ENCODE assay signal across 8 cellular contexts in the genomic region with DNA sequence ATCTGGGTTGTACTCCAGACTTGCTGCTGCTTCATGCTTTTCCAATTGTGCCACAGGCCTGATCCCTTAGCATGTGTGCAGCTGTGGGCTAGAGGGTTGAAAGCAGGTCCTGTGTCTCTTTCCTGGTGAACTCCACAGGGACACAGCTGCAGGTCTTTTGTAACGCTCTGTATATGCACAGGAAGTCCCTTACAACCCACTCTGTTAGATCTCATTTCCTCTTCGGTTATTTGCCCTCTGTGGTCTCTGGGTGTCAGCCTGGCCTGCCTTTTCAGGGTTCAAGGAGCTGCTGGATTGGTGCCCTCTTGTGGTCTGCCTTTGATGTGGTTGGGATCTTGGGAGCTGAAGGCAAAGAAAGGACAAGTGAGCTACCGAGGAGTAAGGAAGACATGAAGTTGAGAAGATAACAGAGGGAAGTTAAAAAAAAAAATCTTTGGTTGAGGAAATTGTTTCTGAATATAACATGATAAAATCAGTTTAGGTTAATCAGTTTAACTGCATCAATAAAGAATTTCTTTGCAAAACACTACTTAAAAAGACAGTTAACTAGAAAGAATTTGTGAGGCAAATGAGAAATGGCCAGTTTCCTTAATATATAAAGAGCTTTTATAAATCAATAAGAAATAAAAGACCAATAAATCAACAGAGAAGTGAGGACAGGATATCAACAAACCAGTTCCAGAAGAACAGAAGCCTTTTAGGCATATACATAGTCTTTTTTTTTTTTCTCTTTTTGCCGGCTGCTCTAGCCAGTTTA. TPM values are rescaled to one million over a fixed set of nuclear protein-coding genes. Genes with fewer than 3 reads are reported as not detected.
DNase-seq lines count a peak whose midpoint lies in the region; ATAC-seq, FAIRE-seq and TF ChIP-seq lines count a peak whose summit lies in the region.

No MANE protein-coding gene starts in this region.

- H2AFZ ChIP-seq in DND-41 (ENCODE audit: low read depth, low read length) (no peak overlapping the region), astrocyte (ENCODE audit: low read depth, low read length) (no peak overlapping the region)

- H3K4me1 ChIP-seq in DND-41 (ENCODE audit: insufficient read depth, low read length), result peaks cover 98% of the 10 kb centered on the region
- no peaks in the 10 kb centered on the region for H3K4me1 ChIP-seq in astrocyte (ENCODE audit: insufficient read depth, low read length)
- peaks cover 0 to 25% of the 10 kb centered on the region in 2 donors for H3K4me1 ChIP-seq in left lung
- H3K4me1 ChIP-seq in stomach, result peaks cover 0 to 42% (median 28%) of the 10 kb centered on the region in 4 donors

- no peak overlapping the region for H3K4me3 Mint-ChIP-seq in astrocyte (ENCODE audit: unreplicated experiment)

- H3K36me3 Mint-ChIP-seq in astrocyte (ENCODE audit: low read depth, unreplicated experiment), result peaks cover 3% of the 10 kb centered on the region

- H3K27ac ChIP-seq in DND-41 (ENCODE audit: low read length) (peak overlapping the region; percentile 88), astrocyte (ENCODE audit: low read depth, low read length) (no peak overlapping the region), left lung (no peak overlapping the region), stomach (peak overlapping the region in 2 of 5 donors; percentile 2 to 35)

- TF ChIP-seq EP300 in stomach (IDR thresholded peaks at IDR 0.05), result no peak

- no peaks in the 10 kb centered on the region for H3K27me3 Mint-ChIP-seq in astrocyte (ENCODE audit: low read depth, unreplicated experiment)

- H3K9me3 Mint-ChIP-seq in astrocyte (ENCODE audit: unreplicated experiment), result no peaks in the 10 kb centered on the region

- 34 to 49% (median 35%) methylated on average over 4 of the region's 4 CpGs for WGBS in stomach, 5 donors

- intact Hi-C loops in left lung (cut with DNase I) (no loop called here), stomach (cut with DNase I; ENCODE audit: low total_unique reads) (no loop called here)

- H3K4me1 Mint-ChIP-seq in astrocyte (ENCODE audit: low read depth, unreplicated experiment), result peaks cover 28% of the 10 kb centered on the region

- peak overlapping the region; percentile 55 for H3K9ac ChIP-seq in DND-41 (ENCODE audit: low read depth, low read length)
- H3K9ac ChIP-seq in astrocyte (ENCODE audit: low read length), result no peak overlapping the region

- peaks cover 26% of the 10 kb centered on the region; the same call in 1 of the 2 replicates for H4K20me1 ChIP-seq in DND-41 (ENCODE audit: insufficient read depth, low read length)
- peaks cover 60% of the 10 kb centered on the region for H4K20me1 ChIP-seq in astrocyte (ENCODE audit: insufficient read depth, low read length)

- no peak for TF ChIP-seq POLR2A in stomach (IDR thresholded peaks at IDR 0.05)

- TF ChIP-seq CTCF in DND-41 (IDR thresholded peaks at IDR 0.05; ENCODE audit: borderline replicate concordance, extremely low read depth, low read length, poor library complexity, severe bottlenecking) (peak; percentile 83), astrocyte (IDR thresholded peaks at IDR 0.05; ENCODE audit: insufficient read depth, low read depth, low read length) (peak; percentile 6), left lung (IDR thresholded peaks at IDR 0.05) (peak; percentile 28 to 38), stomach (IDR thresholded peaks at IDR 0.05) (peak in 4 of 7 experiments; percentile 8 to 34 (median 22))

- H3K79me2 ChIP-seq in DND-41 (ENCODE audit: insufficient read depth, low read length), result peaks cover 95% of the 10 kb centered on the region
- peaks cover 94% of the 10 kb centered on the region for H3K79me2 ChIP-seq in astrocyte (ENCODE audit: insufficient read depth, low read length)

- H3K4me3 ChIP-seq in DND-41 (ENCODE audit: low read depth in 1 of 2, low read length in 2 of 2), result peak overlapping the region in 1 of 2 experiments; percentile 36; a peak in 2 of 4 replicates
- H3K4me3 ChIP-seq in astrocyte (ENCODE audit: insufficient read depth, low read depth, low read length), result no peak overlapping the region
- no peak overlapping the region for H3K4me3 ChIP-seq in left lung
- H3K4me3 ChIP-seq in stomach, result no peak overlapping the region

- H3K36me3 ChIP-seq in DND-41 (ENCODE audit: insufficient read depth, low read length) (peaks cover 22% of the 10 kb centered on the region), astrocyte (ENCODE audit: insufficient read depth, low read length) (no peaks in the 10 kb centered on the region), left lung (no peaks in the 10 kb centered on the region), stomach (no peaks in the 10 kb centered on the region)

- H3K27ac Mint-ChIP-seq in astrocyte (ENCODE audit: unreplicated experiment), result no peak overlapping the region

- FAIRE-seq in astrocyte (lab: Jason Lieb, UNC), result no peak

- H3K27me3 ChIP-seq in DND-41 (ENCODE audit: insufficient read depth, low read length, poor library complexity) (no peaks in the 10 kb centered on the region), astrocyte (ENCODE audit: insufficient read depth, low read length) (no peaks in the 10 kb centered on the region), left lung (no peaks in the 10 kb centered on the region), stomach (no peaks in the 10 kb centered on the region)

- H3K4me2 ChIP-seq in DND-41 (ENCODE audit: insufficient read depth, low read length), result peak overlapping the region; percentile 54
- H3K4me2 ChIP-seq in astrocyte (ENCODE audit: low read length), result no peak overlapping the region

- H3K9me3 ChIP-seq in DND-41 (ENCODE audit: insufficient read depth, low read length, severe bottlenecking), result no peaks in the 10 kb centered on the region
- peaks cover 7% of the 10 kb centered on the region for H3K9me3 ChIP-seq in astrocyte (ENCODE audit: insufficient read depth, low read depth, low read length)
- no peaks in the 10 kb centered on the region for H3K9me3 ChIP-seq in left lung
- no peaks in the 10 kb centered on the region for H3K9me3 ChIP-seq in stomach

- ATAC-seq in DND-41 (ENCODE audit: insufficient read depth, low read depth) (peak; percentile 95), GM19468 (IDR thresholded peaks at IDR 0.05; ENCODE audit: extremely low read depth, unreplicated experiment) (peak; percentile 79), HG03558 (IDR thresholded peaks at IDR 0.05; ENCODE audit: extremely low read depth, unreplicated experiment) (peak; percentile 72), left lung (peak; percentile 90)

- DNase-seq in DND-41 (peak; percentile 99), SW480 (ENCODE audit: low spot score) (peak; percentile 48), astrocyte (ENCODE audit: low read depth) (peak; percentile 68), left lung (peak in 1 of 2 donors; percentile 65), stomach (peak; percentile 63), occipital lobe (lab: John Stamatoyannopoulos, UW) (no peak)

RNA-seq across cellular contexts. Expression of gene UCK2, which starts 44.1 kb away (rescaled TPM):
- total RNA-seq in astrocyte (111 TPM in 2 replicates), left lung (10 to 100 TPM in 1 of 2 donors, 1 to 10 TPM in 1; 8.6 to 19.8 TPM), stomach (10 to 100 TPM; 12.3 to 72.8 (median 40.4) TPM), occipital lobe (103 TPM)
- 10 to 100 TPM; 16.5 to 21.5 (median 20.5) TPM for polyA plus RNA-seq in stomach

Comparison
In these comparisons a context has a peak if more than half of its experiments do, and no peak if none do; other contexts are left out.
1. CTCF ChIP-seq: peak in every context shown above with its lines; median percentile 83 in DND-41; 33 in left lung; 22 in stomach; 6 in astrocyte.